8 cellular contexts compared by ENCODE assay signal in genomic region chr2:231545105-231545902, GRCh38. TPM values are rescaled to one million over a fixed set of nuclear protein-coding genes. Genes with fewer than 3 reads are reported as not detected.
DNase-seq lines count a peak whose midpoint lies in the region; ATAC-seq and TF ChIP-seq lines count a peak whose summit lies in the region.

No MANE protein-coding gene starts in this region.

- H3K4me1 Mint-ChIP-seq in osteocyte (ENCODE audit: unreplicated experiment): peaks cover 6% of the 10 kb centered on the region

- TF ChIP-seq CTCF in fibroblast of pulmonary artery (IDR thresholded peaks at IDR 0.05; ENCODE audit: low read length, missing control alignments) (no peak), osteocyte (IDR thresholded peaks at IDR 0.05) (no peak)

- no peak overlapping the region for H3K4me3 ChIP-seq in fibroblast of pulmonary artery (replicated peaks; ENCODE audit: low read depth, low read length)

- H3K9me3 Mint-ChIP-seq in osteocyte (ENCODE audit: unreplicated experiment): peaks cover 5% of the 10 kb centered on the region

- peaks cover 8% of the 10 kb centered on the region for H3K27me3 Mint-ChIP-seq in osteocyte (ENCODE audit: unreplicated experiment)

- peak; percentile 99 for ATAC-seq in GM19351 (IDR thresholded peaks at IDR 0.05; ENCODE audit: unreplicated experiment)
- peak; percentile 97 for ATAC-seq in HG03442 (IDR thresholded peaks at IDR 0.05; ENCODE audit: unreplicated experiment)
- ATAC-seq in sciatic nerve: peak; percentile 85

- intact Hi-C loops in sciatic nerve (cut with DNase I): no loop called here

- no peaks in the 10 kb centered on the region for H3K36me3 Mint-ChIP-seq in osteocyte (ENCODE audit: unreplicated experiment)

- DNase-seq in C1 segment of cervical spinal cord (lab: John Stamatoyannopoulos, UW): peak in 8 of 14 donors; percentile 14 to 43 (median 32)
- peak; percentile 86 for DNase-seq in UCSD-AML1 (lab: John Stamatoyannopoulos, UW; ENCODE audit: unreplicated experiment)
- peak; percentile 78 for DNase-seq in fibroblast of pulmonary artery (ENCODE audit: low read depth)
- DNase-seq in sciatic nerve (ENCODE audit: low spot score): no peak
- DNase-seq in putamen (ENCODE audit: low spot score): no peak
- DNase-seq in osteocyte (ENCODE audit: extremely low spot score, unreplicated experiment): no peak

- H3K4me3 Mint-ChIP-seq in osteocyte (ENCODE audit: unreplicated experiment): no peak overlapping the region

- no peak overlapping the region for H3K27ac Mint-ChIP-seq in osteocyte (ENCODE audit: unreplicated experiment)

RNA-seq across cellular contexts. Expression of gene NMUR1, which starts 15.1 kb away (rescaled TPM):
- total RNA-seq in sciatic nerve (1.4 TPM), osteocyte (not detected in 2 replicates)

RNA-seq across cellular contexts. Expression of gene TEX44, which starts 47.4 kb away (rescaled TPM):
- total RNA-seq in sciatic nerve: not detected
- not detected in 2 replicates for total RNA-seq in osteocyte

Comparison
In these comparisons a context has a peak if more than half of its experiments do, and no peak if none do; other contexts are left out.
1. DNase-seq: peak in C1 segment of cervical spinal cord (8 of 14), UCSD-AML1 (single experiment) and fibroblast of pulmonary artery (single experiment); none in sciatic nerve (single experiment), putamen (single experiment) and osteocyte (single experiment).
2. Peak in every context shown above with its lines, with median percentiles within 50 percentile points of each other: ATAC-seq.